ENCODE assay signal across 8 cellular contexts in the genomic region with DNA sequence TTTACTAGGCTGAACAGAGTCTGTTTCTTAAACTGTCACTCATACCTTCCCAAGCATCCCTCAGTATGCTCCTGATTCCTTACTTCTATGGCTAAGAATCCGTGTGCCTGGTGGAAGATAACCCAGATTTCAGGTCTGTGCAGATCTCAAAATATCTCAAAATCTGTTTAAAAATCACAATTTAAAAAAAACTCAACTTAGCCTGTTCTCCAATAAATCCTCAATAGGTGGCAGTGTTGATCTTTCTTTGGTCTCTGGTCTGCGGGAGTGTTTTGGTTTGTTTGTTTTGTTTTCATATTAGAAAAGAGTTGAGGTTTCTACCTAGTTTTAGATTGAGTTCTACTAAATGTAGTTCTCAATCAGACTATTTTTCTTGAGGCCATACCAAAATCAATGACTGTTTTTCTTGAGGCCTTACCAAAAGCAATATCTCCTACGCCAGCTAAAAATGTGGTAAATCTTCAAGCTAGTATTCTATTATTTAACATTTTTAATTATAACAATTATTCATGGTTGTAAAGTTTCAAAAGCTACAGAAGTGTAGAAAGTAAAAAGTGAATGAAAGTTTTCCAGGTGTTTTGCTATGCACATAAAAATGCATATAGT. TPM values are rescaled to one million over a fixed set of nuclear protein-coding genes. Genes with fewer than 3 reads are reported as not detected.
DNase-seq lines count a peak whose midpoint lies in the region; ATAC-seq and TF ChIP-seq lines count a peak whose summit lies in the region.

No MANE protein-coding gene starts in this region.

- H3K9me3 ChIP-seq in CD4-positive, alpha-beta memory T cell (ENCODE audit: control insufficient read depth in 1 of 2, low read length in 2 of 2), result no peaks in the 10 kb centered on the region

- no peak overlapping the region for H3K27ac Mint-ChIP-seq in CD4-positive, alpha-beta memory T cell
- no peak overlapping the region for H3K27ac Mint-ChIP-seq in natural killer cell

- H3K27ac ChIP-seq in CD4-positive, alpha-beta memory T cell (ENCODE audit: low read depth, low read length), result no peak overlapping the region

- H3K4me3 Mint-ChIP-seq in CD4-positive, alpha-beta memory T cell, result peak overlapping the region in 2 of 8 donors; percentile 11 to 49
- H3K4me3 Mint-ChIP-seq in natural killer cell, result no peak overlapping the region

- peaks cover 0 to 3% of the 10 kb centered on the region in 2 donors for H3K27me3 Mint-ChIP-seq in CD4-positive, alpha-beta memory T cell
- no peaks in the 10 kb centered on the region for H3K27me3 Mint-ChIP-seq in natural killer cell (ENCODE audit: low read depth in 2 of 2)

- H3K36me3 ChIP-seq in CD4-positive, alpha-beta memory T cell (ENCODE audit: insufficient read depth, low read length), result no peaks in the 10 kb centered on the region

- H3K27me3 ChIP-seq in CD4-positive, alpha-beta memory T cell (ENCODE audit: insufficient read depth, low read length), result no peaks in the 10 kb centered on the region

- POLR2A ChIA-PET in CD4-positive, alpha-beta memory T cell (lab: Charles Lee; ENCODE audit: partially characterized antibody), result interaction anchor here (0.7 kb wide), 1 partner anchor 22 kb away, joined by 3 read pairs; no protein-coding TSS in a partner anchor

- intact Hi-C loops in CD4-positive, alpha-beta memory T cell (cut with micrococcal nuclease), result no loop called here
- intact Hi-C loops in natural killer cell (cut with micrococcal nuclease), result loop anchor here (1.0 kb wide), 1 partner anchor 21 kb away; no protein-coding TSS in a partner anchor

- no peaks in the 10 kb centered on the region for H3K4me1 ChIP-seq in CD4-positive, alpha-beta memory T cell (ENCODE audit: insufficient read depth, low read length)

- CTCF ChIA-PET in CD4-positive, alpha-beta memory T cell (lab: Charles Lee; ENCODE audit: partially characterized antibody), result interaction anchor here (0.7 to 1.4 kb wide), 6 partner anchors 10 to 165 kb away, joined by 3 to 6 read pairs (median 4); no protein-coding TSS in a partner anchor

- no peaks in the 10 kb centered on the region for H3K36me3 Mint-ChIP-seq in CD4-positive, alpha-beta memory T cell
- H3K36me3 Mint-ChIP-seq in natural killer cell, result no peaks in the 10 kb centered on the region

- H3K9me3 Mint-ChIP-seq in CD4-positive, alpha-beta memory T cell, result peaks cover 0 to 2% (median 0%) of the 10 kb centered on the region in 8 donors
- H3K9me3 Mint-ChIP-seq in natural killer cell, result no peaks in the 10 kb centered on the region

- ATAC-seq in GM21619 (IDR thresholded peaks at IDR 0.05; ENCODE audit: unreplicated experiment), result peak; percentile 49
- ATAC-seq in natural killer cell, result peak; percentile 45 to 56 (median 53)
- no peak for ATAC-seq in HG03520 (IDR thresholded peaks at IDR 0.05; ENCODE audit: unreplicated experiment)
- no peak for ATAC-seq in HG02571 (IDR thresholded peaks at IDR 0.05; ENCODE audit: unreplicated experiment)

- peaks cover 0 to 12% (median 4%) of the 10 kb centered on the region in 4 donors for H3K4me1 Mint-ChIP-seq in CD4-positive, alpha-beta memory T cell
- H3K4me1 Mint-ChIP-seq in natural killer cell, result peaks cover 11 to 18% of the 10 kb centered on the region in 2 donors

- peak; percentile 62 for TF ChIP-seq CTCF in natural killer cell (IDR thresholded peaks at IDR 0.05)

- H3K4me3 ChIP-seq in CD4-positive, alpha-beta memory T cell (ENCODE audit: low read length in 2 of 2), result no peak overlapping the region

- DNase-seq in CD4-positive, alpha-beta memory T cell, result peak in 4 of 5 donors; percentile 24 to 37 (median 34)
- DNase-seq in NCI-H748 (lab: John Stamatoyannopoulos, UW; ENCODE audit: unreplicated experiment) (peak; percentile 52), dermis blood vessel endothelial cell (peak; percentile 67), natural killer cell (no peak)
- DNase-seq in stimulated activated CD4-positive, alpha-beta T cell treated with anti-CD3 and anti-CD28 coated beads, Interleukin-2, amount 100 ng/mL, for 24 hours, result no peak

RNA-seq across cellular contexts. Expression of a gene that starts 57.9 kb away (rescaled TPM):
- total RNA-seq in CD4-positive, alpha-beta memory T cell, result 10 to 100 TPM; 26.4 to 27.4 TPM
- polyA plus RNA-seq in CD4-positive, alpha-beta memory T cell, result 10 to 100 TPM; 19.1 to 21.4 TPM
- total RNA-seq in dermis blood vessel endothelial cell (17.0 and 18.4 TPM in 2 replicates), natural killer cell (100 to 1,000 TPM in 2 of 3 donors, 10 to 100 TPM in 1; 78.0 to 120 (median 113) TPM)

RNA-seq across cellular contexts. Expression of a gene that starts 58.9 kb away (rescaled TPM):
- 10 to 100 TPM; 39.1 to 39.8 TPM for total RNA-seq in CD4-positive, alpha-beta memory T cell
- polyA plus RNA-seq in CD4-positive, alpha-beta memory T cell, result 10 to 100 TPM; 35.3 to 36.8 TPM
- 45.6 and 50.2 TPM in 2 replicates for total RNA-seq in dermis blood vessel endothelial cell
- total RNA-seq in natural killer cell, result 10 to 100 TPM; 17.3 to 23.2 (median 20.7) TPM

RNA-seq across cellular contexts. Expression of a gene that starts 59.2 kb away (rescaled TPM):
- total RNA-seq in CD4-positive, alpha-beta memory T cell, result 100 to 1,000 TPM; 101 to 106 TPM
- polyA plus RNA-seq in CD4-positive, alpha-beta memory T cell, result 100 to 1,000 TPM; 389 to 532 TPM
- 97.0 and 108 TPM in 2 replicates for total RNA-seq in dermis blood vessel endothelial cell
- 10 to 100 TPM; 78.9 to 95.1 (median 93.8) TPM for total RNA-seq in natural killer cell

Comparison
In these comparisons a context has a peak if more than half of its experiments do, and no peak if none do; other contexts are left out.
1. DNase-seq: peak in CD4-positive, alpha-beta memory T cell (4 of 5), NCI-H748 (single experiment) and dermis blood vessel endothelial cell (single experiment); none in natural killer cell (single experiment) and stimulated activated CD4-positive, alpha-beta T cell treated with anti-CD3 and anti-CD28 coated beads, Interleukin-2, amount 100 ng/mL, for 24 hours (0 of 2).
2. ATAC-seq: peak in GM21619 (single experiment) and natural killer cell (3 of 3); none in HG03520 (single experiment) and HG02571 (single experiment).